ENCODE assay signal across 11 cellular contexts in genomic region chr22:42353883-42354727, GRCh38.
DNase-seq lines count a peak whose midpoint lies in the region; ATAC-seq and TF ChIP-seq lines count a peak whose summit lies in the region.
"Had no signal": no experiment of that assay in that cellular context is flagged by ENCODE, and none has a peak within 500 bp of the region (broad histone marks: within the 10 kb centered on the region; RNA-seq: fewer than 3 reads in every experiment).

No MANE protein-coding gene starts in this region.

- no peaks in the 10 kb centered on the region for H3K9me3 ChIP-seq in BE2C
- no peaks in the 10 kb centered on the region for H3K9me3 ChIP-seq in uterus
- H3K9me3 ChIP-seq: colonic mucosa had no signal

- intact Hi-C loops in uterus (cut with DNase I; ENCODE audit: low total_unique reads), result no loop called here

- peaks cover 17% of the 10 kb centered on the region for H3K4me1 ChIP-seq in BE2C
- H3K4me1 ChIP-seq in foreskin keratinocyte, result no peaks in the 10 kb centered on the region
- no peaks in the 10 kb centered on the region for H3K4me1 ChIP-seq in uterus
- H3K4me1 ChIP-seq: colonic mucosa had no signal

- peak; percentile 85 for DNase-seq in BE2C
- DNase-seq in GDM1 (lab: John Stamatoyannopoulos, UW), result peak; percentile 33
- peak; percentile 71 for DNase-seq in NCI-H510A treated with DMSO at 0.1 percent for 48 hours (lab: John Stamatoyannopoulos, UW)
- DNase-seq in foreskin keratinocyte, result no peak
- no peak for DNase-seq in inferior parietal cortex (ENCODE audit: extremely low spot score)
- DNase-seq in uterus, result no peak
- DNase-seq in AML-193 (lab: John Stamatoyannopoulos, UW), result no peak
- DNase-seq: activated B cell treated with CpG ODN at 0.5 μM for 24 hours; activated effector memory CD4-positive, alpha-beta T cell treated with Interleukin-2 at 50 U/mL for 16 hours; colonic mucosa had no signal

- H3K4me3 ChIP-seq in BE2C (ENCODE audit: low read depth, low read length) (no peak overlapping the region), uterus (no peak overlapping the region)
- H3K4me3 ChIP-seq: colonic mucosa had no signal

- H3K36me3 ChIP-seq in BE2C, result no peaks in the 10 kb centered on the region
- H3K36me3 ChIP-seq in uterus, result no peaks in the 10 kb centered on the region
- H3K36me3 ChIP-seq: colonic mucosa had no signal

- ATAC-seq in foreskin keratinocyte, result no peak
- no peak for ATAC-seq in HG02870 (IDR thresholded peaks at IDR 0.05; ENCODE audit: unreplicated experiment)

- peak; percentile 42 for TF ChIP-seq CTCF in BE2C (IDR thresholded peaks at IDR 0.05; ENCODE audit: low read depth, low read length)
- peak; percentile 19 for TF ChIP-seq CTCF in foreskin keratinocyte (conservative IDR thresholded peaks at IDR 0.05)
- TF ChIP-seq CTCF in uterus (IDR thresholded peaks at IDR 0.05), result no peak

- no peaks in the 10 kb centered on the region for H3K27me3 ChIP-seq in BE2C
- H3K27me3 ChIP-seq in foreskin keratinocyte, result peaks cover 13% of the 10 kb centered on the region
- H3K27me3 ChIP-seq in uterus, result no peaks in the 10 kb centered on the region
- H3K27me3 ChIP-seq: colonic mucosa had no signal

- TF ChIP-seq POLR2A in uterus (IDR thresholded peaks at IDR 0.05), result no peak

- H3K27ac ChIP-seq in foreskin keratinocyte (no peak overlapping the region), uterus (no peak overlapping the region)
- H3K27ac ChIP-seq: colonic mucosa had no signal

Comparison
In these comparisons a context has a peak if more than half of its experiments do, and no peak if none do; other contexts are left out.
1. DNase-seq: peak in BE2C (single experiment), GDM1 (single experiment) and NCI-H510A treated with DMSO at 0.1 percent for 48 hours (single experiment); none in foreskin keratinocyte (0 of 2), inferior parietal cortex (single experiment), uterus (0 of 2) and AML-193 (0 of 2).
2. CTCF ChIP-seq: peak in BE2C (single experiment) and foreskin keratinocyte (single experiment); none in uterus (0 of 4).